ENCODE assay signal across 22 cellular contexts in genomic region chr5:111627862-111628261, GRCh38.
DNase-seq lines count a peak whose midpoint lies in the region; ATAC-seq and TF ChIP-seq lines count a peak whose summit lies in the region.
"Had no signal": no experiment of that assay in that cellular context is flagged by ENCODE, and none has a peak within 500 bp of the region (broad histone marks: within the 10 kb centered on the region; RNA-seq: fewer than 3 reads in every experiment).

No MANE protein-coding gene starts in this region.

- H3K4me3 Mint-ChIP-seq in activated CD8-positive, alpha-beta T cell treated with anti-CD3 and anti-CD28 coated beads for 36 hours, result no peak overlapping the region
- no peak overlapping the region for H3K4me3 Mint-ChIP-seq in activated CD8-positive, alpha-beta T cell treated with anti-CD3 and anti-CD28 coated beads, Interleukin-2, amount 10 ng/mL, durations not matched to agents 7 days and 5 days
- H3K4me3 Mint-ChIP-seq: central memory CD8-positive, alpha-beta T cell; HFFc6; T-helper 1 cell treated with Interleukin-12 subunit alpha and Interleukin-12 subunit beta and Interleukin-4 antibody, amounts not matched to agents 30 μg/mL and 1 μg/mL, for 36 hours had no signal

- no peaks in the 10 kb centered on the region for H3K9me3 ChIP-seq in SJCRH30 (replicated peaks)
- H3K9me3 ChIP-seq: upper lobe of left lung had no signal

- H3K4me1 Mint-ChIP-seq in activated CD8-positive, alpha-beta T cell treated with anti-CD3 and anti-CD28 coated beads for 36 hours (ENCODE audit: low read depth), result peaks cover 12% of the 10 kb centered on the region
- no peaks in the 10 kb centered on the region for H3K4me1 Mint-ChIP-seq in activated CD8-positive, alpha-beta T cell treated with anti-CD3 and anti-CD28 coated beads, Interleukin-2, amount 10 ng/mL, durations not matched to agents 7 days and 5 days (ENCODE audit: low read depth)
- H3K4me1 Mint-ChIP-seq: central memory CD8-positive, alpha-beta T cell had no signal

- H3K36me3 Mint-ChIP-seq in activated CD8-positive, alpha-beta T cell treated with anti-CD3 and anti-CD28 coated beads for 36 hours (ENCODE audit: low read depth), result peaks cover 15% of the 10 kb centered on the region
- H3K36me3 Mint-ChIP-seq in activated CD8-positive, alpha-beta T cell treated with anti-CD3 and anti-CD28 coated beads, Interleukin-2, amount 10 ng/mL, durations not matched to agents 7 days and 5 days (ENCODE audit: low read depth), result no peaks in the 10 kb centered on the region

- no peaks in the 10 kb centered on the region for H3K27me3 ChIP-seq in SJCRH30
- H3K27me3 ChIP-seq: upper lobe of left lung had no signal

- no peak overlapping the region for H3K4me3 ChIP-seq in SJCRH30
- H3K4me3 ChIP-seq: GM12878, skin epidermis, upper lobe of left lung had no signal

- H3K36me3 ChIP-seq in SJCRH30, result no peaks in the 10 kb centered on the region
- H3K36me3 ChIP-seq: upper lobe of left lung had no signal

- no peak overlapping the region for H3K27ac ChIP-seq in SJCRH30
- H3K27ac ChIP-seq: skin epidermis, upper lobe of left lung had no signal

- ATAC-seq in activated CD8-positive, alpha-beta T cell treated with anti-CD3 and anti-CD28 coated beads for 36 hours, result peak; percentile 96
- ATAC-seq in activated CD8-positive, alpha-beta T cell treated with anti-CD3 and anti-CD28 coated beads, Interleukin-2, amount 10 ng/mL, durations not matched to agents 7 days and 5 days, result no peak
- peak; percentile 90 for ATAC-seq in stimulated activated naive CD8-positive, alpha-beta T cell treated with anti-CD3 and anti-CD28 coated beads, Interleukin-15, Interleukin-2, amounts not matched to agents 100 U/mL and 50 U/mL, for 24 hours
- ATAC-seq in left lobe of liver, result no peak
- ATAC-seq: GM12878 had no signal

- intact Hi-C loops in activated CD8-positive, alpha-beta T cell treated with anti-CD3 and anti-CD28 coated beads for 36 hours (cut with micrococcal nuclease), result no loop called here

- CTCF ChIA-PET in activated CD8-positive, alpha-beta T cell treated with anti-CD3 and anti-CD28 coated beads for 36 hours (lab: Charles Lee), result no interaction called here
- CTCF ChIA-PET in activated CD8-positive, alpha-beta T cell treated with anti-CD3 and anti-CD28 coated beads, Interleukin-2, amount 10 ng/mL, durations not matched to agents 7 days and 5 days (lab: Charles Lee), result no interaction called here

- peak overlapping the region; percentile 75 for H3K27ac Mint-ChIP-seq in activated CD8-positive, alpha-beta T cell treated with anti-CD3 and anti-CD28 coated beads for 36 hours
- H3K27ac Mint-ChIP-seq in activated CD8-positive, alpha-beta T cell treated with anti-CD3 and anti-CD28 coated beads, Interleukin-2, amount 10 ng/mL, durations not matched to agents 7 days and 5 days, result no peak overlapping the region
- H3K27ac Mint-ChIP-seq: HFFc6; T-helper 1 cell treated with Interleukin-12 subunit alpha and Interleukin-12 subunit beta and Interleukin-4 antibody, amounts not matched to agents 30 μg/mL and 1 μg/mL, for 36 hours had no signal

- POLR2A ChIA-PET in activated CD8-positive, alpha-beta T cell treated with anti-CD3 and anti-CD28 coated beads for 36 hours (lab: Charles Lee), result no interaction called here
- POLR2A ChIA-PET in activated CD8-positive, alpha-beta T cell treated with anti-CD3 and anti-CD28 coated beads, Interleukin-2, amount 10 ng/mL, durations not matched to agents 7 days and 5 days (lab: Charles Lee), result no interaction called here

- no peaks in the 10 kb centered on the region for H3K27me3 Mint-ChIP-seq in activated CD8-positive, alpha-beta T cell treated with anti-CD3 and anti-CD28 coated beads for 36 hours
- no peaks in the 10 kb centered on the region for H3K27me3 Mint-ChIP-seq in activated CD8-positive, alpha-beta T cell treated with anti-CD3 and anti-CD28 coated beads, Interleukin-2, amount 10 ng/mL, durations not matched to agents 7 days and 5 days (ENCODE audit: low read depth)

- no peaks in the 10 kb centered on the region for H3K4me1 ChIP-seq in SJCRH30
- H3K4me1 ChIP-seq: upper lobe of left lung had no signal

- peaks cover 13% of the 10 kb centered on the region for H3K9me3 Mint-ChIP-seq in activated CD8-positive, alpha-beta T cell treated with anti-CD3 and anti-CD28 coated beads for 36 hours
- peaks cover 4% of the 10 kb centered on the region for H3K9me3 Mint-ChIP-seq in activated CD8-positive, alpha-beta T cell treated with anti-CD3 and anti-CD28 coated beads, Interleukin-2, amount 10 ng/mL, durations not matched to agents 7 days and 5 days (ENCODE audit: insufficient read depth)
- H3K9me3 Mint-ChIP-seq: HFFc6 had no signal

- TF ChIP-seq CTCF in activated CD8-positive, alpha-beta T cell treated with anti-CD3 and anti-CD28 coated beads for 36 hours (IDR thresholded peaks at IDR 0.05), result no peak

- DNase-seq in activated CD8-positive, alpha-beta T cell treated with anti-CD3 and anti-CD28 coated beads for 36 hours, result peak; percentile 67
- DNase-seq in activated CD8-positive, alpha-beta T cell treated with anti-CD3 and anti-CD28 coated beads, Interleukin-2, amount 10 ng/mL, durations not matched to agents 7 days and 5 days, result no peak
- peak; percentile 33 for DNase-seq in activated naive CD4-positive, alpha-beta T cell treated with anti-CD3 and anti-CD28 coated beads, Interleukin-2, amount 50 U/mL, for 16 hours
- DNase-seq in stimulated activated CD4-positive, alpha-beta T cell treated with anti-CD3 and anti-CD28 coated beads, Interleukin-2, amount 100 ng/mL, for 4 hours (ENCODE audit: low read depth), result peak; percentile 1
- peak; percentile 26 for DNase-seq in stimulated activated naive CD8-positive, alpha-beta T cell treated with anti-CD3 and anti-CD28 coated beads, Interleukin-15, Interleukin-2, amounts not matched to agents 100 U/mL and 50 U/mL, for 24 hours
- no peak for DNase-seq in left lobe of liver (ENCODE audit: low spot score)
- no peak for DNase-seq in SJCRH30
- no peak for DNase-seq in NCI-H748 treated with DMSO at 0.1 percent for 48 hours (lab: John Stamatoyannopoulos, UW)
- DNase-seq: activated gamma-delta T cell, COR-L47, DMS79 treated with DMSO at 0.1 percent for 48 hours, HFFc6, KG1, kidney glomerular epithelial cell, mammary epithelial cell, NCI-H1436 treated with DMSO at 0.1 percent for 48 hours, NCI-H524 treated with DMSO at 0.1 percent for 48 hours, upper lobe of left lung had no signal

Comparison
In these comparisons a context has a peak if more than half of its experiments do, and no peak if none do; other contexts are left out.
1. ATAC-seq: peak in activated CD8-positive, alpha-beta T cell treated with anti-CD3 and anti-CD28 coated beads for 36 hours (single experiment) and stimulated activated naive CD8-positive, alpha-beta T cell treated with anti-CD3 and anti-CD28 coated beads, Interleukin-15, Interleukin-2, amounts not matched to agents 100 U/mL and 50 U/mL, for 24 hours (single experiment); none in activated CD8-positive, alpha-beta T cell treated with anti-CD3 and anti-CD28 coated beads, Interleukin-2, amount 10 ng/mL, durations not matched to agents 7 days and 5 days (single experiment) and left lobe of liver (single experiment).
2. DNase-seq: peak in activated CD8-positive, alpha-beta T cell treated with anti-CD3 and anti-CD28 coated beads for 36 hours (single experiment), activated naive CD4-positive, alpha-beta T cell treated with anti-CD3 and anti-CD28 coated beads, Interleukin-2, amount 50 U/mL, for 16 hours (single experiment), stimulated activated CD4-positive, alpha-beta T cell treated with anti-CD3 and anti-CD28 coated beads, Interleukin-2, amount 100 ng/mL, for 4 hours (single experiment) and stimulated activated naive CD8-positive, alpha-beta T cell treated with anti-CD3 and anti-CD28 coated beads, Interleukin-15, Interleukin-2, amounts not matched to agents 100 U/mL and 50 U/mL, for 24 hours (single experiment); none in activated CD8-positive, alpha-beta T cell treated with anti-CD3 and anti-CD28 coated beads, Interleukin-2, amount 10 ng/mL, durations not matched to agents 7 days and 5 days (single experiment), left lobe of liver (single experiment), SJCRH30 (0 of 2) and NCI-H748 treated with DMSO at 0.1 percent for 48 hours (single experiment).